8 cellular contexts compared by ENCODE assay signal in genomic region chr16:68238029-68238345, GRCh38. TPM values are rescaled to one million over a fixed set of nuclear protein-coding genes. Genes with fewer than 3 reads are reported as not detected.
A peak's percentile ranks its signal among the peaks of the same experiment; 100 is the strongest.
DNase-seq lines count a peak whose midpoint lies in the region; ATAC-seq and TF ChIP-seq lines count a peak whose summit lies in the region.

No MANE protein-coding gene starts in this region.

- TF ChIP-seq EP300 in transverse colon (IDR thresholded peaks at IDR 0.05; ENCODE audit: low read depth), result no peak

- ATAC-seq in activated T-cell treated with anti-CD3 and anti-CD28 coated beads, Interleukin-2, amount 50 U/mL, for 72 hours (replicated peaks in 1 of 2), result no peak

- peaks cover 36% of the 10 kb centered on the region for H3K4me1 Mint-ChIP-seq in activated T-cell treated with anti-CD3 and anti-CD28 coated beads, Interleukin-2, amount 50 U/mL, for 72 hours (ENCODE audit: low read depth)
- peaks cover 26% of the 10 kb centered on the region for H3K4me1 Mint-ChIP-seq in activated naive CD8-positive, alpha-beta T cell treated with anti-CD3 and anti-CD28 coated beads for 36 hours

- peaks cover 11 to 51% (median 38%) of the 10 kb centered on the region in 4 donors for H3K4me1 ChIP-seq in transverse colon

- H3K9me3 Mint-ChIP-seq in activated T-cell treated with anti-CD3 and anti-CD28 coated beads, Interleukin-2, amount 50 U/mL, for 72 hours, result no peaks in the 10 kb centered on the region
- no peaks in the 10 kb centered on the region for H3K9me3 Mint-ChIP-seq in activated naive CD8-positive, alpha-beta T cell treated with anti-CD3 and anti-CD28 coated beads for 36 hours

- peak in 1 of 5 experiments; percentile 21 for TF ChIP-seq CTCF in transverse colon (IDR thresholded peaks at IDR 0.05)

- intact Hi-C loops in transverse colon (cut with DNase I; ENCODE audit: low total_unique reads), result loop anchor here (10.0 kb wide), 1 partner anchor 153 kb away; the partner anchor contains the start of gene NFATC3

- H3K9me3 ChIP-seq in transverse colon, result no peaks in the 10 kb centered on the region

- H3K27ac ChIP-seq in layer of hippocampus (ENCODE audit: low read depth, low read length) (peak overlapping the region; percentile 74), transverse colon (peak overlapping the region; percentile 91 to 94 (median 92))

- no peaks in the 10 kb centered on the region for H3K36me3 ChIP-seq in transverse colon

- H3K27me3 ChIP-seq in layer of hippocampus (ENCODE audit: control insufficient read depth, insufficient read depth, low read length), result no peaks in the 10 kb centered on the region
- no peaks in the 10 kb centered on the region for H3K27me3 ChIP-seq in transverse colon

- no peaks in the 10 kb centered on the region for H3K27me3 Mint-ChIP-seq in activated T-cell treated with anti-CD3 and anti-CD28 coated beads, Interleukin-2, amount 50 U/mL, for 72 hours (ENCODE audit: low read depth)
- H3K27me3 Mint-ChIP-seq in activated naive CD8-positive, alpha-beta T cell treated with anti-CD3 and anti-CD28 coated beads for 36 hours, result no peaks in the 10 kb centered on the region

- peak overlapping the region; percentile 28 to 62 (median 48) for H3K4me3 ChIP-seq in transverse colon

- 9 to 27% methylated on average over 10 to 20 of the region's 20 CpGs for WGBS in transverse colon (ENCODE audit: low coverage in 1 of 2), 2 donors

- no peak for TF ChIP-seq POLR2A in transverse colon (IDR thresholded peaks at IDR 0.05)

- DNase-seq in activated T-cell treated with anti-CD3 and anti-CD28 coated beads, Interleukin-2, amount 50 U/mL, for 72 hours, result peak in 1 of 2 donors; percentile 44
- DNase-seq in activated T-cell treated with anti-CD3 and anti-CD28 coated beads, Interleukin-2, amount 50 U/mL, for 1 hour, result no peak
- no peak for DNase-seq in activated naive CD8-positive, alpha-beta T cell treated with anti-CD3 and anti-CD28 coated beads for 36 hours
- DNase-seq in transverse colon (no peak), GM19238 (ENCODE audit: insufficient read length, low spot score) (no peak), middle frontal gyrus (ENCODE audit: extremely low spot score, low spot score) (no peak), GM19240 (ENCODE audit: insufficient read length, low spot score) (no peak)

- in situ Hi-C loops in transverse colon (cut with MboI; ENCODE audit: low pct_ligation_motif_present in 1 of 4, low pct_unique_long_range_greater_than_20kb in 1 of 4, low sequenced_read_pairs in 3 of 4), result loop anchor here in 1 of 4 donors (25.0 kb wide), 1 partner anchor 151 kb away; the partner anchor contains the start of gene NFATC3

- peak overlapping the region; percentile 54 for H3K27ac Mint-ChIP-seq in activated T-cell treated with anti-CD3 and anti-CD28 coated beads, Interleukin-2, amount 50 U/mL, for 72 hours
- peak overlapping the region; percentile 93 for H3K27ac Mint-ChIP-seq in activated naive CD8-positive, alpha-beta T cell treated with anti-CD3 and anti-CD28 coated beads for 36 hours

- peak overlapping the region; percentile 87 to 94 for H3K4me3 Mint-ChIP-seq in activated T-cell treated with anti-CD3 and anti-CD28 coated beads, Interleukin-2, amount 50 U/mL, for 72 hours
- H3K4me3 Mint-ChIP-seq in activated naive CD8-positive, alpha-beta T cell treated with anti-CD3 and anti-CD28 coated beads for 36 hours, result peak overlapping the region; percentile 87

- H3K36me3 Mint-ChIP-seq in activated T-cell treated with anti-CD3 and anti-CD28 coated beads, Interleukin-2, amount 50 U/mL, for 72 hours (ENCODE audit: insufficient read depth in 2 of 2), result no peaks in the 10 kb centered on the region
- H3K36me3 Mint-ChIP-seq in activated naive CD8-positive, alpha-beta T cell treated with anti-CD3 and anti-CD28 coated beads for 36 hours, result no peaks in the 10 kb centered on the region

RNA-seq across cellular contexts. Expression of gene ESRP2, which starts 2.1 kb away (rescaled TPM):
- under 1 TPM; 0.31 to 0.63 TPM for total RNA-seq in activated T-cell treated with anti-CD3 and anti-CD28 coated beads, Interleukin-2, amount 50 U/mL, for 72 hours
- 1 to 10 TPM in 1 of 2 experiments, under 1 TPM in 1; 0.92 to 1.2 TPM for total RNA-seq in activated naive CD8-positive, alpha-beta T cell treated with anti-CD3 and anti-CD28 coated beads for 36 hours
- total RNA-seq in transverse colon, result 10 to 100 TPM; 61.3 to 87.5 (median 77.2) TPM

RNA-seq across cellular contexts. Expression of gene PLA2G15, which starts 7.2 kb away (rescaled TPM):
- total RNA-seq in activated T-cell treated with anti-CD3 and anti-CD28 coated beads, Interleukin-2, amount 50 U/mL, for 72 hours, result 1 to 10 TPM; 6.1 to 7.6 TPM
- total RNA-seq in activated naive CD8-positive, alpha-beta T cell treated with anti-CD3 and anti-CD28 coated beads for 36 hours, result 1 to 10 TPM; 7.9 to 8.0 TPM
- total RNA-seq in transverse colon, result 10 to 100 TPM in 3 of 4 donors, 1 to 10 TPM in 1; 9.6 to 18.2 (median 15.0) TPM

RNA-seq across cellular contexts. Expression of gene SLC7A6, which starts 26.3 kb away (rescaled TPM):
- 100 to 1,000 TPM in 1 of 2 donors, 10 to 100 TPM in 1; 99.8 to 131 TPM for total RNA-seq in activated T-cell treated with anti-CD3 and anti-CD28 coated beads, Interleukin-2, amount 50 U/mL, for 72 hours
- total RNA-seq in activated naive CD8-positive, alpha-beta T cell treated with anti-CD3 and anti-CD28 coated beads for 36 hours, result 10 to 100 TPM; 65.9 to 69.9 TPM
- 100 to 1,000 TPM in 1 of 4 donors, 10 to 100 TPM in 3; 20.6 to 145 (median 31.4) TPM for total RNA-seq in transverse colon

Comparison
In these comparisons a context has a peak if more than half of its experiments do, and no peak if none do; other contexts are left out.
1. RNA of gene ESRP2, which starts 2.1 kb away (total RNA-seq): 61.3 to 87.5 TPM in transverse colon; 0.92 to 1.2 TPM in activated naive CD8-positive, alpha-beta T cell treated with anti-CD3 and anti-CD28 coated beads for 36 hours and 0.31 to 0.63 TPM in activated T-cell treated with anti-CD3 and anti-CD28 coated beads, Interleukin-2, amount 50 U/mL, for 72 hours; every median in the first group is over 10 times any median in the second.